Comparison of ENCODE assay signal across 1 cellular context in the genomic region with DNA sequence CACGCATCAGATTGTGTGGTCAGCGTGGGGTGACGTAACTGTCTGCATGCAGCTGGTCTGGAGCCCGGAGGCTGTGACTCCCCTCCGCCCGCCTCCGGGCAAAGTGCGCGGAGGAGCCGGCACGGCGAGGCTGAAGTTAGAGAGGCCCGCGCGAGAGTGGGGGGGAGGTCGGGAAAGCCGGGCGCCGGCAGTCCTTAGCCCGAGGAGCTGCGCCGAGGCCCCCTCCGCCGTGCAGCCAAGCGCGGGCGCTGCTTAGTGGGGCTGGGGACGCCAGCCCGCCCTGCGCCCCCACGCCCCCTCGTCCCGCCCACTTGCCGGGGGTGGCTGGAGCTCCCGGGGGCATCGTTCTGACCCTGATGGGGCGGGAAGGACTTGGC.
A peak's percentile ranks its signal among the peaks of the same experiment; 100 is the strongest.
TF ChIP-seq lines count a peak whose summit lies in the region.

No MANE protein-coding gene starts in this region.

TF ChIP-seq in HepG2, 621 proteins besides CTCF, POLR2A, EP300 and RAD21 (continued from another document and continues in another):
- TF ChIP-seq REXO4 (CRISPR knock-in tag; IDR thresholded peaks at IDR 0.05; ENCODE audit: borderline replicate concordance) = 0 out of 2 replicates have a peak, but pooled peaks have one; percentile 28
- TF ChIP-seq ARNTL (CRISPR knock-in tag; IDR thresholded peaks at IDR 0.05) = peak; percentile 49
- no peak for TF ChIP-seq ZNF775 (CRISPR knock-in tag; IDR thresholded peaks at IDR 0.05; ENCODE audit: borderline replicate concordance)
- TF ChIP-seq ZSCAN29 (CRISPR knock-in tag; conservative IDR thresholded peaks at IDR 0.05) = no peak
- no peak for TF ChIP-seq ARID3A (IDR thresholded peaks at IDR 0.05; ENCODE audit: low read depth, low read length)
- no peak for TF ChIP-seq KDM1A (CRISPR knock-in tag; IDR thresholded peaks at IDR 0.05)
- TF ChIP-seq, protein P1, sequence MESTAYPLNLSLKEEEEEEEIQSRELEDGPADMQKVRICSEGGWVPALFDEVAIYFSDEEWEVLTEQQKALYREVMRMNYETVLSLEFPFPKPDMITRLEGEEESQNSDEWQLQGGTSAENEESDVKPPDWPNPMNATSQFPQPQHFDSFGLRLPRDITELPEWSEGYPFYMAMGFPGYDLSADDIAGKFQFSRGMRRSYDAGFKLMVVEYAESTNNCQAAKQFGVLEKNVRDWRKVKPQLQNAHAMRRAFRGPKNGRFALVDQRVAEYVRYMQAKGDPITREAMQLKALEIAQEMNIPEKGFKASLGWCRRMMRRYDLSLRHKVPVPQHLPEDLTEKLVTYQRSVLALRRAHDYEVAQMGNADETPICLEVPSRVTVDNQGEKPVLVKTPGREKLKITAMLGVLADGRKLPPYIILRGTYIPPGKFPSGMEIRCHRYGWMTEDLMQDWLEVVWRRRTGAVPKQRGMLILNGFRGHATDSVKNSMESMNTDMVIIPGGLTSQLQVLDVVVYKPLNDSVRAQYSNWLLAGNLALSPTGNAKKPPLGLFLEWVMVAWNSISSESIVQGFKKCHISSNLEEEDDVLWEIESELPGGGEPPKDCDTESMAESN (CRISPR knock-in tag; conservative IDR thresholded peaks at IDR 0.05) = 0 out of 2 replicates have a peak, but pooled peaks have one; percentile 27
- no peak for TF ChIP-seq ZNF282 (IDR thresholded peaks at IDR 0.05; ENCODE audit: partially characterized antibody)
- no peak for TF ChIP-seq ZNF710 (CRISPR knock-in tag; IDR thresholded peaks at IDR 0.05; ENCODE audit: borderline replicate concordance)
- TF ChIP-seq, protein P2, sequence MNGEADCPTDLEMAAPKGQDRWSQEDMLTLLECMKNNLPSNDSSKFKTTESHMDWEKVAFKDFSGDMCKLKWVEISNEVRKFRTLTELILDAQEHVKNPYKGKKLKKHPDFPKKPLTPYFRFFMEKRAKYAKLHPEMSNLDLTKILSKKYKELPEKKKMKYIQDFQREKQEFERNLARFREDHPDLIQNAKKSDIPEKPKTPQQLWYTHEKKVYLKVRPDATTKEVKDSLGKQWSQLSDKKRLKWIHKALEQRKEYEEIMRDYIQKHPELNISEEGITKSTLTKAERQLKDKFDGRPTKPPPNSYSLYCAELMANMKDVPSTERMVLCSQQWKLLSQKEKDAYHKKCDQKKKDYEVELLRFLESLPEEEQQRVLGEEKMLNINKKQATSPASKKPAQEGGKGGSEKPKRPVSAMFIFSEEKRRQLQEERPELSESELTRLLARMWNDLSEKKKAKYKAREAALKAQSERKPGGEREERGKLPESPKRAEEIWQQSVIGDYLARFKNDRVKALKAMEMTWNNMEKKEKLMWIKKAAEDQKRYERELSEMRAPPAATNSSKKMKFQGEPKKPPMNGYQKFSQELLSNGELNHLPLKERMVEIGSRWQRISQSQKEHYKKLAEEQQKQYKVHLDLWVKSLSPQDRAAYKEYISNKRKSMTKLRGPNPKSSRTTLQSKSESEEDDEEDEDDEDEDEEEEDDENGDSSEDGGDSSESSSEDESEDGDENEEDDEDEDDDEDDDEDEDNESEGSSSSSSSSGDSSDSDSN (CRISPR knock-in tag; IDR thresholded peaks at IDR 0.05) = peak; percentile 83
- peak; percentile 70 for TF ChIP-seq ZFP91 (CRISPR knock-in tag; IDR thresholded peaks at IDR 0.05; ENCODE audit: borderline replicate concordance)
- 0 out of 2 replicates have a peak, but pooled peaks have one; percentile 35 for TF ChIP-seq ZNF333 (CRISPR knock-in tag; IDR thresholded peaks at IDR 0.05; ENCODE audit: borderline replicate concordance)
- TF ChIP-seq ZNF101 (CRISPR knock-in tag; IDR thresholded peaks at IDR 0.05; ENCODE audit: borderline replicate concordance, low read depth) = no peak
- TF ChIP-seq ERF (CRISPR knock-in tag; IDR thresholded peaks at IDR 0.05) = no peak
- TF ChIP-seq TOE1 (CRISPR knock-in tag; IDR thresholded peaks at IDR 0.05) = no peak
- TF ChIP-seq ZMYM4 (CRISPR knock-in tag; IDR thresholded peaks at IDR 0.05) = no peak; the same call in none of the 2 replicates
- TF ChIP-seq HNF4G (IDR thresholded peaks at IDR 0.05; ENCODE audit: borderline replicate concordance, low read depth, low read length) = peak; percentile 69
- peak; percentile 63; the same call in 1 of the 2 replicates for TF ChIP-seq HNF4G (CRISPR knock-in tag; IDR thresholded peaks at IDR 0.05; ENCODE audit: borderline replicate concordance, low read depth)
- TF ChIP-seq ZNF343 (CRISPR knock-in tag; IDR thresholded peaks at IDR 0.05) = no peak
- peak; percentile 79 for TF ChIP-seq ZNF503 (CRISPR knock-in tag; IDR thresholded peaks at IDR 0.05)
- 0 out of 2 replicates have a peak, but pooled peaks have one; percentile 17 for TF ChIP-seq MTA1 (CRISPR knock-in tag; IDR thresholded peaks at IDR 0.05; ENCODE audit: borderline replicate concordance)
- TF ChIP-seq RFX3 (CRISPR knock-in tag; IDR thresholded peaks at IDR 0.05) = no peak
- TF ChIP-seq CHD2 (IDR thresholded peaks at IDR 0.05; ENCODE audit: low read depth, low read length) = peak; percentile 72
- 0 out of 2 replicates have a peak, but pooled peaks have one; percentile 16 for TF ChIP-seq ZNF253 (CRISPR knock-in tag; IDR thresholded peaks at IDR 0.05; ENCODE audit: borderline replicate concordance)
- TF ChIP-seq RFXANK (CRISPR knock-in tag; IDR thresholded peaks at IDR 0.05) = 0 out of 2 replicates have a peak, but pooled peaks have one; percentile 36
- peak; percentile 46; the same call in 1 of the 2 replicates for TF ChIP-seq ZBTB38 (CRISPR knock-in tag; IDR thresholded peaks at IDR 0.05)
- TF ChIP-seq PAXIP1 (CRISPR knock-in tag; conservative IDR thresholded peaks at IDR 0.05) = peak; percentile 76
- TF ChIP-seq NFKBIZ (CRISPR knock-in tag; IDR thresholded peaks at IDR 0.05) = no peak
- TF ChIP-seq, protein P3, sequence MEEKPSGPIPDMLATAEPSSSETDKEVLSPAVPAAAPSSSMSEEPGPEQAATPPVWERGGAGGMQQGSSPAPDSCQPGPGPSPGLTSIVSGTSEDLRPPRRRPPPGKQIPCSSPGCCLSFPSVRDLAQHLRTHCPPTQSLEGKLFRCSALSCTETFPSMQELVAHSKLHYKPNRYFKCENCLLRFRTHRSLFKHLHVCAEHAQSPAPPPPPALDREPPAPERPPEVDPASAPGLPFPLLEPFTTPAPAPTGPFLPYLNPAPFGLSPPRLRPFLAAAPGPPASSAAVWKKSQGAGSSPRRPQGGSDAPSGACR (CRISPR knock-in tag; IDR thresholded peaks at IDR 0.05) = no peak; the same call in 1 of the 2 replicates
- peak; percentile 81 for TF ChIP-seq BORCS8-MEF2B (CRISPR knock-in tag; IDR thresholded peaks at IDR 0.05)
- no peak for TF ChIP-seq ZNF496 (CRISPR knock-in tag; IDR thresholded peaks at IDR 0.05; ENCODE audit: insufficient replicate concordance)
- no peak for TF ChIP-seq SRSF9 (IDR thresholded peaks at IDR 0.05; ENCODE audit: borderline replicate concordance, insufficient read depth, low read depth, low read length, poor library complexity, severe bottlenecking)
- TF ChIP-seq HMGA1 (CRISPR knock-in tag; conservative IDR thresholded peaks at IDR 0.05) = no peak
- TF ChIP-seq ZFP36 (IDR thresholded peaks at IDR 0.05; ENCODE audit: borderline replicate concordance, low read depth, low read length, partially characterized antibody) = no peak
- TF ChIP-seq ZNF816 (CRISPR knock-in tag; IDR thresholded peaks at IDR 0.05; ENCODE audit: borderline replicate concordance) = no peak
- TF ChIP-seq, protein P4, sequence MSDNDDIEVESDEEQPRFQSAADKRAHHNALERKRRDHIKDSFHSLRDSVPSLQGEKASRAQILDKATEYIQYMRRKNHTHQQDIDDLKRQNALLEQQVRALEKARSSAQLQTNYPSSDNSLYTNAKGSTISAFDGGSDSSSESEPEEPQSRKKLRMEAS (IDR thresholded peaks at IDR 0.05) = peak; percentile 79
- peak; percentile 12; the same call in 1 of the 2 replicates for TF ChIP-seq FOXO1 (CRISPR knock-in tag; IDR thresholded peaks at IDR 0.05)
- TF ChIP-seq, protein P5, sequence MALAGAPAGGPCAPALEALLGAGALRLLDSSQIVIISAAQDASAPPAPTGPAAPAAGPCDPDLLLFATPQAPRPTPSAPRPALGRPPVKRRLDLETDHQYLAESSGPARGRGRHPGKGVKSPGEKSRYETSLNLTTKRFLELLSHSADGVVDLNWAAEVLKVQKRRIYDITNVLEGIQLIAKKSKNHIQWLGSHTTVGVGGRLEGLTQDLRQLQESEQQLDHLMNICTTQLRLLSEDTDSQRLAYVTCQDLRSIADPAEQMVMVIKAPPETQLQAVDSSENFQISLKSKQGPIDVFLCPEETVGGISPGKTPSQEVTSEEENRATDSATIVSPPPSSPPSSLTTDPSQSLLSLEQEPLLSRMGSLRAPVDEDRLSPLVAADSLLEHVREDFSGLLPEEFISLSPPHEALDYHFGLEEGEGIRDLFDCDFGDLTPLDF (CRISPR knock-in tag; IDR thresholded peaks at IDR 0.05) = no peak
- TF ChIP-seq PHB2 (IDR thresholded peaks at IDR 0.05; ENCODE audit: partially characterized antibody) = no peak
- TF ChIP-seq ZNF24 (IDR thresholded peaks at IDR 0.05) = no peak
- peak; percentile 63; the same call in 1 of the 2 replicates for TF ChIP-seq GABPB1 (CRISPR knock-in tag; IDR thresholded peaks at IDR 0.05)
- peak; percentile 16; the same call in 1 of the 2 replicates for TF ChIP-seq KDM6A (CRISPR knock-in tag; IDR thresholded peaks at IDR 0.05; ENCODE audit: low read depth)
- TF ChIP-seq ZNF615 (CRISPR knock-in tag; IDR thresholded peaks at IDR 0.05; ENCODE audit: borderline replicate concordance) = 0 out of 2 replicates have a peak, but pooled peaks have one; percentile 63
- TF ChIP-seq SMARCC2 (IDR thresholded peaks at IDR 0.05) = no peak
